1 cellular context compared by ENCODE assay signal in genomic region chr6:100412872-100413271, GRCh38.
TF ChIP-seq lines count a peak whose summit lies in the region.

No MANE protein-coding gene starts in this region.

TF ChIP-seq in K562, 482 proteins besides CTCF, POLR2A, EP300 and RAD21 (continued from another document):
- TF ChIP-seq ZNF512 (tag; IDR thresholded peaks at IDR 0.05) = peak; percentile 8; the same call in 1 of the 2 replicates
- TF ChIP-seq KHSRP (IDR thresholded peaks at IDR 0.05) = no peak
- TF ChIP-seq RBM17 (IDR thresholded peaks at IDR 0.05; ENCODE audit: borderline replicate concordance, low read depth, low read length) = no peak
- TF ChIP-seq ZNF586 (CRISPR knock-in tag; conservative IDR thresholded peaks at IDR 0.05) = no peak
- no peak for TF ChIP-seq SMARCC2 (IDR thresholded peaks at IDR 0.05; ENCODE audit: low read depth)
- peak; percentile 74; the same call in 1 of the 2 replicates for TF ChIP-seq TEAD4 (IDR thresholded peaks at IDR 0.05; ENCODE audit: low read length)
- TF ChIP-seq TEAD4 (CRISPR knock-in tag; IDR thresholded peaks at IDR 0.05; ENCODE audit: borderline replicate concordance) = no peak
- TF ChIP-seq CHD4 (IDR thresholded peaks at IDR 0.05; ENCODE audit: insufficient read depth, insufficient replicate concordance, low read depth, low read length, poor library complexity, severe bottlenecking) = no peak
- no peak for TF ChIP-seq PHB (CRISPR knock-in tag; IDR thresholded peaks at IDR 0.05)
- TF ChIP-seq, protein P1, sequence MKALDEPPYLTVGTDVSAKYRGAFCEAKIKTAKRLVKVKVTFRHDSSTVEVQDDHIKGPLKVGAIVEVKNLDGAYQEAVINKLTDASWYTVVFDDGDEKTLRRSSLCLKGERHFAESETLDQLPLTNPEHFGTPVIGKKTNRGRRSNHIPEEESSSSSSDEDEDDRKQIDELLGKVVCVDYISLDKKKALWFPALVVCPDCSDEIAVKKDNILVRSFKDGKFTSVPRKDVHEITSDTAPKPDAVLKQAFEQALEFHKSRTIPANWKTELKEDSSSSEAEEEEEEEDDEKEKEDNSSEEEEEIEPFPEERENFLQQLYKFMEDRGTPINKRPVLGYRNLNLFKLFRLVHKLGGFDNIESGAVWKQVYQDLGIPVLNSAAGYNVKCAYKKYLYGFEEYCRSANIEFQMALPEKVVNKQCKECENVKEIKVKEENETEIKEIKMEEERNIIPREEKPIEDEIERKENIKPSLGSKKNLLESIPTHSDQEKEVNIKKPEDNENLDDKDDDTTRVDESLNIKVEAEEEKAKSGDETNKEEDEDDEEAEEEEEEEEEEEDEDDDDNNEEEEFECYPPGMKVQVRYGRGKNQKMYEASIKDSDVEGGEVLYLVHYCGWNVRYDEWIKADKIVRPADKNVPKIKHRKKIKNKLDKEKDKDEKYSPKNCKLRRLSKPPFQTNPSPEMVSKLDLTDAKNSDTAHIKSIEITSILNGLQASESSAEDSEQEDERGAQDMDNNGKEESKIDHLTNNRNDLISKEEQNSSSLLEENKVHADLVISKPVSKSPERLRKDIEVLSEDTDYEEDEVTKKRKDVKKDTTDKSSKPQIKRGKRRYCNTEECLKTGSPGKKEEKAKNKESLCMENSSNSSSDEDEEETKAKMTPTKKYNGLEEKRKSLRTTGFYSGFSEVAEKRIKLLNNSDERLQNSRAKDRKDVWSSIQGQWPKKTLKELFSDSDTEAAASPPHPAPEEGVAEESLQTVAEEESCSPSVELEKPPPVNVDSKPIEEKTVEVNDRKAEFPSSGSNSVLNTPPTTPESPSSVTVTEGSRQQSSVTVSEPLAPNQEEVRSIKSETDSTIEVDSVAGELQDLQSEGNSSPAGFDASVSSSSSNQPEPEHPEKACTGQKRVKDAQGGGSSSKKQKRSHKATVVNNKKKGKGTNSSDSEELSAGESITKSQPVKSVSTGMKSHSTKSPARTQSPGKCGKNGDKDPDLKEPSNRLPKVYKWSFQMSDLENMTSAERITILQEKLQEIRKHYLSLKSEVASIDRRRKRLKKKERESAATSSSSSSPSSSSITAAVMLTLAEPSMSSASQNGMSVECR (CRISPR knock-in tag; IDR thresholded peaks at IDR 0.05) = no peak
- TF ChIP-seq ZNF212 (CRISPR knock-in tag; IDR thresholded peaks at IDR 0.05) = no peak
- no peak for TF ChIP-seq PHB2 (IDR thresholded peaks at IDR 0.05; ENCODE audit: low read depth)
- TF ChIP-seq, protein P2, sequence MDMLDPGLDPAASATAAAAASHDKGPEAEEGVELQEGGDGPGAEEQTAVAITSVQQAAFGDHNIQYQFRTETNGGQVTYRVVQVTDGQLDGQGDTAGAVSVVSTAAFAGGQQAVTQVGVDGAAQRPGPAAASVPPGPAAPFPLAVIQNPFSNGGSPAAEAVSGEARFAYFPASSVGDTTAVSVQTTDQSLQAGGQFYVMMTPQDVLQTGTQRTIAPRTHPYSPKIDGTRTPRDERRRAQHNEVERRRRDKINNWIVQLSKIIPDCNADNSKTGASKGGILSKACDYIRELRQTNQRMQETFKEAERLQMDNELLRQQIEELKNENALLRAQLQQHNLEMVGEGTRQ (CRISPR knock-in tag; IDR thresholded peaks at IDR 0.05) = no peak
- TF ChIP-seq STAT5B (CRISPR knock-in tag; IDR thresholded peaks at IDR 0.05) = no peak
- no peak for TF ChIP-seq SMARCA5 (IDR thresholded peaks at IDR 0.05)
- TF ChIP-seq ESRRA (IDR thresholded peaks at IDR 0.05; ENCODE audit: borderline replicate concordance, low read depth) = no peak
- no peak for TF ChIP-seq ZNF696 (CRISPR knock-in tag; conservative IDR thresholded peaks at IDR 0.05)
- TF ChIP-seq, protein P3, sequence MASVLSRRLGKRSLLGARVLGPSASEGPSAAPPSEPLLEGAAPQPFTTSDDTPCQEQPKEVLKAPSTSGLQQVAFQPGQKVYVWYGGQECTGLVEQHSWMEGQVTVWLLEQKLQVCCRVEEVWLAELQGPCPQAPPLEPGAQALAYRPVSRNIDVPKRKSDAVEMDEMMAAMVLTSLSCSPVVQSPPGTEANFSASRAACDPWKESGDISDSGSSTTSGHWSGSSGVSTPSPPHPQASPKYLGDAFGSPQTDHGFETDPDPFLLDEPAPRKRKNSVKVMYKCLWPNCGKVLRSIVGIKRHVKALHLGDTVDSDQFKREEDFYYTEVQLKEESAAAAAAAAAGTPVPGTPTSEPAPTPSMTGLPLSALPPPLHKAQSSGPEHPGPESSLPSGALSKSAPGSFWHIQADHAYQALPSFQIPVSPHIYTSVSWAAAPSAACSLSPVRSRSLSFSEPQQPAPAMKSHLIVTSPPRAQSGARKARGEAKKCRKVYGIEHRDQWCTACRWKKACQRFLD (CRISPR knock-in tag; IDR thresholded peaks at IDR 0.05) = no peak
- TF ChIP-seq TEAD1 (CRISPR knock-in tag; IDR thresholded peaks at IDR 0.05) = peak in 1 of 2 experiments; percentile 53; a peak in 1 of 4 replicates
- TF ChIP-seq RBBP5 (IDR thresholded peaks at IDR 0.05; ENCODE audit: borderline replicate concordance, insufficient read depth, low read length, poor library complexity, severe bottlenecking) = no peak
- 0 out of 2 replicates have a peak, but pooled peaks have one; percentile 36 for TF ChIP-seq ZBTB12 (CRISPR knock-in tag; IDR thresholded peaks at IDR 0.05)
- TF ChIP-seq TCF3 (CRISPR knock-in tag; IDR thresholded peaks at IDR 0.05) = peak; percentile 59
- TF ChIP-seq TAL1 (IDR thresholded peaks at IDR 0.05) = peak; percentile 31; the same call in 1 of the 2 replicates
- no peak for TF ChIP-seq SRSF1 (IDR thresholded peaks at IDR 0.05; ENCODE audit: low read depth, low read length)
